8 cellular contexts compared by ENCODE assay signal in genomic region chr1:51296379-51297357, GRCh38. TPM values are rescaled to one million over a fixed set of nuclear protein-coding genes. Genes with fewer than 3 reads are reported as not detected.
DNase-seq lines count a peak whose midpoint lies in the region; ATAC-seq and TF ChIP-seq lines count a peak whose summit lies in the region.

No MANE protein-coding gene starts in this region.

- H3K27ac Mint-ChIP-seq in T-helper 1 cell treated with Interleukin-12 subunit alpha and Interleukin-12 subunit beta and Interleukin-4 antibody, amounts not matched to agents 30 μg/mL and 1 μg/mL, for 36 hours, result no peak overlapping the region

- TF ChIP-seq CTCF in DOHH2 (IDR thresholded peaks at IDR 0.05; ENCODE audit: low read depth, low read length, poor library complexity, severe bottlenecking) (peak; percentile 97), vagina (IDR thresholded peaks at IDR 0.05) (peak; percentile 68 to 98 (median 86))

- H3K36me3 ChIP-seq in DOHH2 (ENCODE audit: control insufficient read depth, low read length), result no peaks in the 10 kb centered on the region
- no peaks in the 10 kb centered on the region for H3K36me3 ChIP-seq in vagina

- H3K27me3 ChIP-seq in DOHH2 (ENCODE audit: control insufficient read depth, low read length) (peaks cover 9% of the 10 kb centered on the region), right cardiac atrium (ENCODE audit: control insufficient read depth, insufficient read depth) (no peaks in the 10 kb centered on the region), vagina (no peaks in the 10 kb centered on the region)

- no peaks in the 10 kb centered on the region for H3K9me3 Mint-ChIP-seq in T-helper 1 cell treated with Interleukin-12 subunit alpha and Interleukin-12 subunit beta and Interleukin-4 antibody, amounts not matched to agents 30 μg/mL and 1 μg/mL, for 36 hours

- ATAC-seq in right cardiac atrium, result peak; percentile 79 to 88

- H3K27ac ChIP-seq in DOHH2 (ENCODE audit: low read depth, low read length), result no peak overlapping the region
- no peak overlapping the region for H3K27ac ChIP-seq in right cardiac atrium (ENCODE audit: low read length)
- H3K27ac ChIP-seq in vagina, result peak overlapping the region; percentile 38

- intact Hi-C loops in right cardiac atrium (cut with DNase I) (loop anchor here in 1 of 4 donors (10.0 kb wide), 1 partner anchor 92 kb away; no protein-coding TSS in a partner anchor), vagina (cut with DNase I) (no loop called here)

- H3K9me3 ChIP-seq in DOHH2 (ENCODE audit: control insufficient read depth, insufficient read depth, low read length) (no peaks in the 10 kb centered on the region), right cardiac atrium (ENCODE audit: control insufficient read depth, low read length) (no peaks in the 10 kb centered on the region), vagina (no peaks in the 10 kb centered on the region)

- WGBS in right cardiac atrium, result 19% methylated on average over 33 of the region's 33 CpGs

- H3K9me2 ChIP-seq in DOHH2 (replicated peaks; ENCODE audit: control insufficient read depth, low read length), result no peaks in the 10 kb centered on the region

- peak overlapping the region; percentile 69 for H3K4me2 ChIP-seq in DOHH2 (ENCODE audit: low read length)

- H4K20me1 ChIP-seq in DOHH2 (ENCODE audit: control insufficient read depth, insufficient read depth, low read depth, low read length), result no peaks in the 10 kb centered on the region

- H3K4me1 ChIP-seq in DOHH2 (ENCODE audit: control insufficient read depth, low read length) (peaks cover 7% of the 10 kb centered on the region), right cardiac atrium (ENCODE audit: control insufficient read depth, insufficient read depth, low read length) (peaks cover 7% of the 10 kb centered on the region), vagina (peaks cover 20% of the 10 kb centered on the region)

- no peaks in the 10 kb centered on the region for H3F3A ChIP-seq in DOHH2 (ENCODE audit: control insufficient read depth, insufficient read depth)

- DNase-seq in HCEC 1CT (peak; percentile 59), NCI-H146 (lab: John Stamatoyannopoulos, UW) (peak; percentile 84), amniotic epithelial cell (ENCODE audit: low read depth) (peak; percentile 52), right cardiac atrium (peak; percentile 85 to 94 (median 93)), retina (peak; percentile 94), vagina (ENCODE audit: extremely low spot score in 2 of 2) (no peak)

- H3K79me2 ChIP-seq in DOHH2 (ENCODE audit: control insufficient read depth, low read length), result no peaks in the 10 kb centered on the region

- TF ChIP-seq POLR2A in vagina (IDR thresholded peaks at IDR 0.05), result no peak

- H3K36me3 Mint-ChIP-seq in T-helper 1 cell treated with Interleukin-12 subunit alpha and Interleukin-12 subunit beta and Interleukin-4 antibody, amounts not matched to agents 30 μg/mL and 1 μg/mL, for 36 hours (ENCODE audit: low read depth), result no peaks in the 10 kb centered on the region

- peak overlapping the region; percentile 75 for H3K4me3 Mint-ChIP-seq in T-helper 1 cell treated with Interleukin-12 subunit alpha and Interleukin-12 subunit beta and Interleukin-4 antibody, amounts not matched to agents 30 μg/mL and 1 μg/mL, for 36 hours

- H3K4me1 Mint-ChIP-seq in T-helper 1 cell treated with Interleukin-12 subunit alpha and Interleukin-12 subunit beta and Interleukin-4 antibody, amounts not matched to agents 30 μg/mL and 1 μg/mL, for 36 hours (ENCODE audit: low read depth), result peaks cover 25% of the 10 kb centered on the region

- H3K4me3 ChIP-seq in DOHH2 (ENCODE audit: low read length), result peak overlapping the region; percentile 63
- H3K4me3 ChIP-seq in right cardiac atrium (ENCODE audit: low read length), result peak overlapping the region; percentile 34
- H3K4me3 ChIP-seq in vagina, result peak overlapping the region; percentile 45 to 48

- no peaks in the 10 kb centered on the region for H3K27me3 Mint-ChIP-seq in T-helper 1 cell treated with Interleukin-12 subunit alpha and Interleukin-12 subunit beta and Interleukin-4 antibody, amounts not matched to agents 30 μg/mL and 1 μg/mL, for 36 hours (ENCODE audit: low read depth)

RNA-seq across cellular contexts. Expression of gene TTC39A, which starts 33.7 kb away (rescaled TPM):
- 10 to 100 TPM; 11.6 to 24.7 (median 16.8) TPM for total RNA-seq in right cardiac atrium
- polyA plus RNA-seq in right cardiac atrium, result 15.6 TPM
- total RNA-seq in vagina, result 11.5 TPM

Comparison
In these comparisons a context has a peak if more than half of its experiments do, and no peak if none do; other contexts are left out.
1. DNase-seq: peak in HCEC 1CT (single experiment), NCI-H146 (single experiment), amniotic epithelial cell (single experiment), right cardiac atrium (3 of 3) and retina (single experiment); none in vagina (0 of 2).
2. Peak in every context shown above with its lines, with median percentiles within 50 percentile points of each other: H3K4me3 ChIP-seq.